ENCODE assay signal across 9 cellular contexts in genomic region chr2:136115183-136115751, GRCh38. TPM values are rescaled to one million over a fixed set of nuclear protein-coding genes. Genes with fewer than 3 reads are reported as not detected.
DNase-seq lines count a peak whose midpoint lies in the region; ATAC-seq and TF ChIP-seq lines count a peak whose summit lies in the region.
"Had no signal": no experiment of that assay in that cellular context is flagged by ENCODE, and none has a peak within 500 bp of the region (broad histone marks: within the 10 kb centered on the region; RNA-seq: fewer than 3 reads in every experiment).

No MANE protein-coding gene starts in this region.

- H3K27ac ChIP-seq in OCI-LY3 (ENCODE audit: low read length) = no peak overlapping the region
- peak overlapping the region; percentile 4 to 98 (median 94) for H3K27ac ChIP-seq in spleen
- no peak overlapping the region for H3K27ac ChIP-seq in gastrocnemius medialis

- peaks cover 15% of the 10 kb centered on the region; the same call in 1 of the 2 replicates for H4K20me1 ChIP-seq in OCI-LY3 (ENCODE audit: insufficient read depth, low read length)

- peak in 2 of 3 donors; percentile 24 to 58 for TF ChIP-seq POLR2A in spleen (IDR thresholded peaks at IDR 0.05)
- no peak for TF ChIP-seq POLR2A in gastrocnemius medialis (IDR thresholded peaks at IDR 0.05)

- TF ChIP-seq CTCF in OCI-LY3 (IDR thresholded peaks at IDR 0.05; ENCODE audit: low read depth, low read length) = no peak
- no peak for TF ChIP-seq CTCF in spleen (IDR thresholded peaks at IDR 0.05 in 8 of 11, conservative IDR thresholded peaks at IDR 0.05 in 3 of 11)
- no peak for TF ChIP-seq CTCF in gastrocnemius medialis (IDR thresholded peaks at IDR 0.05 in 4 of 5, conservative IDR thresholded peaks at IDR 0.05 in 1 of 5)

- in situ Hi-C loops in gastrocnemius medialis (cut with MboI; ENCODE audit: low sequenced_read_pairs in 4 of 4) = no loop called here

- peak overlapping the region; percentile 93 for H3K4me3 Mint-ChIP-seq in T-helper 1 cell treated with Interleukin-12 subunit alpha and Interleukin-12 subunit beta and Interleukin-4 antibody, amounts not matched to agents 30 μg/mL and 1 μg/mL, for 36 hours
- peak overlapping the region; percentile 93 to 95 for H3K4me3 Mint-ChIP-seq in effector memory CD8-positive, alpha-beta T cell

- no peaks in the 10 kb centered on the region for H3K9me3 Mint-ChIP-seq in T-helper 1 cell treated with Interleukin-12 subunit alpha and Interleukin-12 subunit beta and Interleukin-4 antibody, amounts not matched to agents 30 μg/mL and 1 μg/mL, for 36 hours
- H3K9me3 Mint-ChIP-seq in effector memory CD8-positive, alpha-beta T cell = peaks cover 0 to 2% of the 10 kb centered on the region in 2 donors

- peak overlapping the region; percentile 47 for H3K27ac Mint-ChIP-seq in T-helper 1 cell treated with Interleukin-12 subunit alpha and Interleukin-12 subunit beta and Interleukin-4 antibody, amounts not matched to agents 30 μg/mL and 1 μg/mL, for 36 hours
- peak overlapping the region; percentile 99 to 100 for H3K27ac Mint-ChIP-seq in effector memory CD8-positive, alpha-beta T cell

- DNase-seq in T-helper 1 cell (no peak), spleen (no peak), AG20443 (ENCODE audit: low spot score) (no peak), gastrocnemius medialis (no peak), 8988T (no peak)
- peak in 2 of 3 experiments; percentile 29 to 42 for DNase-seq in effector memory CD8-positive, alpha-beta T cell
- DNase-seq: NCI-H1092 treated with DMSO at 0.1 percent for 48 hours had no signal

- H3K4me3 ChIP-seq in OCI-LY3 (ENCODE audit: low read length) (no peak overlapping the region), spleen (peak overlapping the region; percentile 64 to 89 (median 73)), gastrocnemius medialis (no peak overlapping the region)

- H3K27me3 ChIP-seq in OCI-LY3 (ENCODE audit: low read depth, low read length) = peaks cover 58% of the 10 kb centered on the region
- peaks cover 0 to 11% (median 4%) of the 10 kb centered on the region in 7 donors for H3K27me3 ChIP-seq in spleen (replicated peaks in 1 of 7)
- H3K27me3 ChIP-seq in gastrocnemius medialis = peaks cover 33 to 77% (median 64%) of the 10 kb centered on the region in 3 donors

- H3K9ac ChIP-seq in OCI-LY3 (ENCODE audit: low read length) = no peak overlapping the region

- H3K4me1 Mint-ChIP-seq in T-helper 1 cell treated with Interleukin-12 subunit alpha and Interleukin-12 subunit beta and Interleukin-4 antibody, amounts not matched to agents 30 μg/mL and 1 μg/mL, for 36 hours (ENCODE audit: low read depth) = peaks cover 46% of the 10 kb centered on the region
- peaks cover 47 to 48% of the 10 kb centered on the region in 2 donors for H3K4me1 Mint-ChIP-seq in effector memory CD8-positive, alpha-beta T cell (ENCODE audit: low read depth in 2 of 2)

- peak overlapping the region; percentile 97 for H3K4me2 ChIP-seq in OCI-LY3 (ENCODE audit: low read length)

- H3K4me1 ChIP-seq in OCI-LY3 (ENCODE audit: low read length) (peaks cover 39% of the 10 kb centered on the region), spleen (peaks cover 10 to 100% (median 81%) of the 10 kb centered on the region in 6 donors), gastrocnemius medialis (peaks cover 4 to 34% of the 10 kb centered on the region in 2 donors)

- H3K36me3 ChIP-seq in OCI-LY3 (replicated peaks; ENCODE audit: low read depth, low read length) (peaks cover 29% of the 10 kb centered on the region), spleen (peaks cover 0 to 45% (median 28%) of the 10 kb centered on the region in 6 donors), gastrocnemius medialis (no peaks in the 10 kb centered on the region)

- no peaks in the 10 kb centered on the region for H3K9me3 ChIP-seq in OCI-LY3 (ENCODE audit: insufficient read depth, low read length)
- H3K9me3 ChIP-seq in spleen = no peaks in the 10 kb centered on the region
- H3K9me3 ChIP-seq in gastrocnemius medialis = no peaks in the 10 kb centered on the region

- peaks cover 14% of the 10 kb centered on the region for H3K27me3 Mint-ChIP-seq in T-helper 1 cell treated with Interleukin-12 subunit alpha and Interleukin-12 subunit beta and Interleukin-4 antibody, amounts not matched to agents 30 μg/mL and 1 μg/mL, for 36 hours (ENCODE audit: low read depth)
- H3K27me3 Mint-ChIP-seq in effector memory CD8-positive, alpha-beta T cell = no peaks in the 10 kb centered on the region

- peaks cover 42% of the 10 kb centered on the region for H3K36me3 Mint-ChIP-seq in T-helper 1 cell treated with Interleukin-12 subunit alpha and Interleukin-12 subunit beta and Interleukin-4 antibody, amounts not matched to agents 30 μg/mL and 1 μg/mL, for 36 hours (ENCODE audit: low read depth)
- H3K36me3 Mint-ChIP-seq in effector memory CD8-positive, alpha-beta T cell (ENCODE audit: insufficient read depth) = peaks cover 83% of the 10 kb centered on the region

- intact Hi-C loops in spleen (cut with DNase I; ENCODE audit: low total_unique reads) (loop anchor here (10.0 kb wide), 1 partner anchor 260 kb away; no protein-coding TSS in a partner anchor), gastrocnemius medialis (cut with DNase I; ENCODE audit: low total_unique reads) (loop anchor here (5.0 to 10.0 kb wide), 3 partner anchors 100 to 270 kb away; no protein-coding TSS in a partner anchor)

- ATAC-seq in effector memory CD8-positive, alpha-beta T cell (replicated peaks) = no peak
- no peak for ATAC-seq in gastrocnemius medialis

- peaks cover 27% of the 10 kb centered on the region; the same call in 1 of the 2 replicates for H3K79me2 ChIP-seq in OCI-LY3 (ENCODE audit: low read length)

- WGBS in spleen, 5 donors = 77 to 85% (median 80%) methylated on average over 12 of the region's 12 CpGs

- H2AFZ ChIP-seq in OCI-LY3 (ENCODE audit: low read depth, low read length) = no peak overlapping the region

RNA-seq across cellular contexts. Expression of gene CXCR4, which starts 2.7 kb away (rescaled TPM):
- 100 to 1,000 TPM; 204 to 499 (median 323) TPM for total RNA-seq in spleen
- 100 to 1,000 TPM; 274 to 626 (median 286) TPM for polyA plus RNA-seq in spleen
- total RNA-seq in gastrocnemius medialis = 1 to 10 TPM; 2.5 to 6.6 (median 4.0) TPM

Comparison
In these comparisons a context has a peak if more than half of its experiments do, and no peak if none do; other contexts are left out.
1. DNase-seq: peak in effector memory CD8-positive, alpha-beta T cell (2 of 3); none in T-helper 1 cell (0 of 5), spleen (single experiment), AG20443 (single experiment), gastrocnemius medialis (0 of 2) and 8988T (single experiment).
2. H3K27ac ChIP-seq: peak in spleen (8 of 8); none in OCI-LY3 (single experiment) and gastrocnemius medialis (0 of 4).
3. H3K4me3 ChIP-seq: peak in spleen (8 of 8); none in OCI-LY3 (single experiment) and gastrocnemius medialis (0 of 4).
4. POLR2A ChIP-seq: peak in spleen (2 of 3); none in gastrocnemius medialis (0 of 2).
5. RNA of gene CXCR4, which starts 2.7 kb away (total RNA-seq): 204 to 499 TPM in spleen; 2.5 to 6.6 TPM in gastrocnemius medialis; every median in the first group is over 10 times any median in the second.